In genomic region chr10:70255329-70256299, GRCh38 we compare ENCODE assay signal across 9 cellular contexts. TPM values are rescaled to one million over a fixed set of nuclear protein-coding genes. Genes with fewer than 3 reads are reported as not detected.
DNase-seq lines count a peak whose midpoint lies in the region; ATAC-seq, FAIRE-seq and TF ChIP-seq lines count a peak whose summit lies in the region.
"Had no signal": no experiment of that assay in that cellular context is flagged by ENCODE, and none has a peak within 500 bp of the region (broad histone marks: within the 10 kb centered on the region; RNA-seq: fewer than 3 reads in every experiment).

No MANE protein-coding gene starts in this region.

- no peak for FAIRE-seq in RCC 7860 (lab: Jason Lieb, UNC)

- intact Hi-C loops in natural killer cell (cut with micrococcal nuclease) (no loop called here), A673 (cut with micrococcal nuclease; ENCODE audit: unreplicated experiment) (no loop called here)

- no peak overlapping the region for H3K27ac Mint-ChIP-seq in CD8-positive, alpha-beta memory T cell
- H3K27ac Mint-ChIP-seq in natural killer cell, result no peak overlapping the region

- peak in 1 of 5 donors; percentile 15 for DNase-seq in CD8-positive, alpha-beta memory T cell
- peak; percentile 61 for DNase-seq in RCC 7860 (ENCODE audit: low spot score)
- no peak for DNase-seq in natural killer cell
- no peak for DNase-seq in NCI-H510A treated with DMSO at 0.1 percent for 48 hours (lab: John Stamatoyannopoulos, UW)
- no peak for DNase-seq in NCI-H510A (lab: John Stamatoyannopoulos, UW)
- DNase-seq in A673 (ENCODE audit: low spot score), result no peak

- peaks cover 0 to 13% (median 3%) of the 10 kb centered on the region in 3 donors for H3K4me1 Mint-ChIP-seq in CD8-positive, alpha-beta memory T cell
- peaks cover 0 to 8% of the 10 kb centered on the region in 2 donors for H3K4me1 Mint-ChIP-seq in natural killer cell

- no peaks in the 10 kb centered on the region for H3K9me3 ChIP-seq in CD8-positive, alpha-beta memory T cell (ENCODE audit: low read length)
- H3K9me3 ChIP-seq in A673 (ENCODE audit: low read depth, low read length, poor library complexity, severe bottlenecking), result no peaks in the 10 kb centered on the region

- H3K4me1 ChIP-seq in CD8-positive, alpha-beta memory T cell (ENCODE audit: insufficient read depth, low read length), result no peaks in the 10 kb centered on the region
- no peaks in the 10 kb centered on the region for H3K4me1 ChIP-seq in A673 (ENCODE audit: insufficient read depth, low read length, poor library complexity, severe bottlenecking)

- no peaks in the 10 kb centered on the region for H3K36me3 Mint-ChIP-seq in CD8-positive, alpha-beta memory T cell
- no peaks in the 10 kb centered on the region for H3K36me3 Mint-ChIP-seq in natural killer cell

- POLR2A ChIA-PET in CD8-positive, alpha-beta memory T cell (lab: Charles Lee), result no interaction called here
- POLR2A ChIA-PET in A673 (lab: Charles Lee; ENCODE audit: low non-redundant PET), result no interaction called here

- no peaks in the 10 kb centered on the region for H3K36me3 ChIP-seq in CD8-positive, alpha-beta memory T cell (ENCODE audit: insufficient read depth, low read length)
- no peaks in the 10 kb centered on the region for H3K36me3 ChIP-seq in A673 (ENCODE audit: insufficient read depth, low read length, poor library complexity, severe bottlenecking)

- TF ChIP-seq CTCF in natural killer cell (IDR thresholded peaks at IDR 0.05), result no peak
- TF ChIP-seq CTCF in A673 (conservative IDR thresholded peaks at IDR 0.05; ENCODE audit: low read depth, low read length), result no peak

- ATAC-seq in natural killer cell (peak; percentile 52 to 85 (median 62)), GM21526 (IDR thresholded peaks at IDR 0.05; ENCODE audit: low FRiP score, unreplicated experiment) (no peak)

- H3K4me3 ChIP-seq in CD8-positive, alpha-beta memory T cell (ENCODE audit: low read length), result peak overlapping the region; percentile 39
- H3K4me3 ChIP-seq in A673 (ENCODE audit: low read depth, low read length, poor library complexity, severe bottlenecking), result no peak overlapping the region

- no peak overlapping the region for H3K27ac ChIP-seq in CD8-positive, alpha-beta memory T cell (ENCODE audit: low read depth, low read length)
- H3K27ac ChIP-seq in cingulate gyrus (ENCODE audit: low read depth, low read length) (peak overlapping the region; percentile 47), A673 (ENCODE audit: low read depth, low read length, poor library complexity, severe bottlenecking) (no peak overlapping the region)

- H3K4me3 Mint-ChIP-seq in CD8-positive, alpha-beta memory T cell, result peak overlapping the region in 6 of 7 donors; percentile 57 to 75 (median 68)
- H3K4me3 Mint-ChIP-seq in natural killer cell, result peak overlapping the region; percentile 43

- no peaks in the 10 kb centered on the region for H3K9me3 Mint-ChIP-seq in CD8-positive, alpha-beta memory T cell
- no peaks in the 10 kb centered on the region for H3K9me3 Mint-ChIP-seq in natural killer cell

- CTCF ChIA-PET in CD8-positive, alpha-beta memory T cell (lab: Charles Lee), result interaction anchor here (1.2 to 1.7 kb wide), 4 partner anchors 10 to 149 kb away, joined by 3 to 8 read pairs (median 4); partner anchors contain the start of gene EIF4EBP2
- CTCF ChIA-PET in A673 (lab: Charles Lee), result interaction anchor here (1.0 kb wide), 1 partner anchor 109 kb away, joined by 3 read pairs; no protein-coding TSS in a partner anchor

- H3K27me3 Mint-ChIP-seq in CD8-positive, alpha-beta memory T cell, result peaks cover 49 to 67% of the 10 kb centered on the region in 2 donors
- peaks cover 34 to 56% of the 10 kb centered on the region in 2 donors for H3K27me3 Mint-ChIP-seq in natural killer cell (ENCODE audit: low read depth in 2 of 2)

- H3K27me3 ChIP-seq in CD8-positive, alpha-beta memory T cell (ENCODE audit: insufficient read depth, low read length, poor library complexity, severe bottlenecking), result peaks cover 9% of the 10 kb centered on the region
- no peaks in the 10 kb centered on the region for H3K27me3 ChIP-seq in A673 (replicated peaks; ENCODE audit: insufficient read depth, low read depth, low read length, poor library complexity)

- BruUV-seq in A673 (replicated peaks; lab: Mats Ljungman, UMichigan), result no TSS peak

RNA-seq across cellular contexts. Expression of gene PPA1, which starts 22.4 kb away (rescaled TPM):
- total RNA-seq in CD8-positive, alpha-beta memory T cell, result 100 to 1,000 TPM; 358 to 368 TPM
- 122 TPM for polyA plus RNA-seq in CD8-positive, alpha-beta memory T cell
- total RNA-seq in natural killer cell (10 to 100 TPM; 17.0 to 26.5 (median 19.2) TPM), A673 (2021) (322 and 351 TPM in 2 replicates)

RNA-seq across cellular contexts. Expression of gene NPFFR1, which starts 28.2 kb away (rescaled TPM):
- total RNA-seq in CD8-positive, alpha-beta memory T cell, result not detected
- not detected for polyA plus RNA-seq in CD8-positive, alpha-beta memory T cell
- under 1 TPM in 1 of 3 donors, not detected in 2; 0.05 TPM for total RNA-seq in natural killer cell
- 0.02 TPM in 1 of 2 replicates, not detected in the other for total RNA-seq in A673 (2021)
- total RNA-seq: T-helper 2 cell treated with Interferon-gamma antibody and Interleukin-4, amounts not matched to agents 100 ng/mL and 5 ng/mL, for 36 hours had no signal

Comparison
In these comparisons a context has a peak if more than half of its experiments do, and no peak if none do; other contexts are left out.
1. RNA of gene PPA1, which starts 22.4 kb away (total RNA-seq): 358 to 368 TPM in CD8-positive, alpha-beta memory T cell and 322 to 351 TPM in A673; 17.0 to 26.5 TPM in natural killer cell; every median in the first group is over 10 times any median in the second.